In genomic region chr6:102764317-102764716, GRCh38 we compare ENCODE assay signal across 27 cellular contexts.
"Had no signal": no experiment of that assay in that cellular context is flagged by ENCODE, and none has a peak within 500 bp of the region (broad histone marks: within the 10 kb centered on the region; RNA-seq: fewer than 3 reads in every experiment).

No MANE protein-coding gene starts in this region.

- H3K36me3 Mint-ChIP-seq: stimulated activated effector memory CD8-positive, alpha-beta T cell treated with anti-CD3 and anti-CD28 coated beads, Interleukin-12 subunit alpha, Interleukin-12 subunit beta, amount 100 ng/mL, for 72 hours; stimulated activated memory B cell treated with anti-CD40 and anti-IgM and Interleukin-4, amounts not matched to agents 10 μg/mL and 1 μg/mL and 100 μg/mL, for 72 hours; stimulated activated naive B cell treated with anti-CD40 and anti-IgM and Interleukin-4, amounts not matched to agents 10 μg/mL and 1 μg/mL and 100 μg/mL, for 72 hours; type B pancreatic cell had no signal

- H3K36me3 ChIP-seq: stomach, suprapubic skin, thoracic aorta, thyroid gland, tibial artery, tibial nerve, transverse colon, upper lobe of left lung, upper lobe of right lung, uterus, vagina had no signal

- H3K4me3 Mint-ChIP-seq: stimulated activated effector memory CD8-positive, alpha-beta T cell treated with anti-CD3 and anti-CD28 coated beads, Interleukin-12 subunit alpha, Interleukin-12 subunit beta, amount 100 ng/mL, for 72 hours; stimulated activated memory B cell treated with anti-CD40 and anti-IgM and Interleukin-4, amounts not matched to agents 10 μg/mL and 1 μg/mL and 100 μg/mL, for 72 hours; stimulated activated naive B cell treated with anti-CD40 and anti-IgM and Interleukin-4, amounts not matched to agents 10 μg/mL and 1 μg/mL and 100 μg/mL, for 72 hours; stimulated activated naive CD8-positive, alpha-beta T cell treated with anti-CD3 and anti-CD28 coated beads, Interleukin-15, amount 100 ng/mL, for 72 hours; stimulated activated naive CD8-positive, alpha-beta T cell treated with anti-CD3 and anti-CD28 coated beads, Interleukin-15, Interleukin-2, amounts not matched to agents 100 ng/mL and 50 ng/mL, for 24 hours; type B pancreatic cell had no signal

- H3K27ac ChIP-seq: stomach, suprapubic skin, testis, thoracic aorta, thyroid gland, tibial artery, tibial nerve, transverse colon, upper lobe of left lung, upper lobe of right lung, uterus, vagina had no signal

- H3K27ac Mint-ChIP-seq: stimulated activated effector memory CD8-positive, alpha-beta T cell treated with anti-CD3 and anti-CD28 coated beads, Interleukin-12 subunit alpha, Interleukin-12 subunit beta, amount 100 ng/mL, for 72 hours; stimulated activated memory B cell treated with anti-CD40 and anti-IgM and Interleukin-4, amounts not matched to agents 10 μg/mL and 1 μg/mL and 100 μg/mL, for 72 hours; stimulated activated naive B cell treated with anti-CD40 and anti-IgM and Interleukin-4, amounts not matched to agents 10 μg/mL and 1 μg/mL and 100 μg/mL, for 72 hours; stimulated activated naive CD8-positive, alpha-beta T cell treated with anti-CD3 and anti-CD28 coated beads, Interleukin-15, amount 100 ng/mL, for 72 hours; stimulated activated naive CD8-positive, alpha-beta T cell treated with anti-CD3 and anti-CD28 coated beads, Interleukin-15, Interleukin-2, amounts not matched to agents 100 ng/mL and 50 ng/mL, for 24 hours; type B pancreatic cell had no signal

- H3K4me3 ChIP-seq: stomach, suprapubic skin, testis, thoracic aorta, thyroid gland, tibial artery, tibial nerve, transverse colon, upper lobe of left lung, upper lobe of right lung, uterus, vagina had no signal

- H3K27me3 Mint-ChIP-seq: stimulated activated memory B cell treated with anti-CD40 and anti-IgM and Interleukin-4, amounts not matched to agents 10 μg/mL and 1 μg/mL and 100 μg/mL, for 72 hours; stimulated activated naive B cell treated with anti-CD40 and anti-IgM and Interleukin-4, amounts not matched to agents 10 μg/mL and 1 μg/mL and 100 μg/mL, for 72 hours; stimulated activated naive CD8-positive, alpha-beta T cell treated with anti-CD3 and anti-CD28 coated beads, Interleukin-15, amount 100 ng/mL, for 72 hours; stimulated activated naive CD8-positive, alpha-beta T cell treated with anti-CD3 and anti-CD28 coated beads, Interleukin-15, Interleukin-2, amounts not matched to agents 100 ng/mL and 50 ng/mL, for 24 hours; type B pancreatic cell had no signal

- H3K4me1 ChIP-seq: stomach, suprapubic skin, testis, thyroid gland, tibial artery, tibial nerve, transverse colon, upper lobe of left lung, upper lobe of right lung, uterus, vagina had no signal

- DNase-seq: stimulated activated CD4-positive, alpha-beta T cell treated with anti-CD3 and anti-CD28 coated beads, Interleukin-2, amount 100 ng/mL, for 24 hours; stimulated activated CD4-positive, alpha-beta T cell treated with anti-CD3 and anti-CD28 coated beads, Interleukin-2, amount 100 ng/mL, for 48 hours; stimulated activated CD4-positive, alpha-beta T cell treated with anti-CD3 and anti-CD28 coated beads, Interleukin-4, amount 100 ng/mL, for 1 hour; stimulated activated CD4-positive, alpha-beta T cell treated with anti-CD3 and anti-CD28 coated beads, Interleukin-4, amount 100 ng/mL, for 24 hours; stimulated activated CD4-positive, alpha-beta T cell treated with anti-CD3 and anti-CD28 coated beads, Interleukin-4, amount 100 ng/mL, for 4 hours; stimulated activated naive B cell treated with anti-CD40 and anti-IgM and Interleukin-4, amounts not matched to agents 10 μg/mL and 1 μg/mL and 100 μg/mL, for 72 hours; stimulated activated naive CD4-positive, alpha-beta T cell; stimulated activated naive CD4-positive, alpha-beta T cell treated with Interleukin-2 at 50 U/mL for 16 hours; stimulated activated naive CD8-positive, alpha-beta T cell treated with anti-CD3 and anti-CD28 coated beads, Interleukin-15, amount 100 ng/mL, for 72 hours; stimulated activated naive CD8-positive, alpha-beta T cell treated with anti-CD3 and anti-CD28 coated beads, Interleukin-15, Interleukin-2, amounts not matched to agents 100 U/mL and 50 U/mL, for 24 hours; stomach; substantia nigra; testis; thyroid gland; tibial artery; transverse colon; upper lobe of left lung; upper lobe of right lung; uterus had no signal

- H3K9me3 Mint-ChIP-seq: type B pancreatic cell had no signal

- ATAC-seq: stimulated activated effector memory CD8-positive, alpha-beta T cell treated with anti-CD3 and anti-CD28 coated beads, Interleukin-12 subunit alpha, Interleukin-12 subunit beta, amount 100 ng/mL, for 72 hours; stimulated activated memory B cell treated with anti-CD40 and anti-IgM and Interleukin-4, amounts not matched to agents 10 μg/mL and 1 μg/mL and 100 μg/mL, for 72 hours; stimulated activated naive B cell treated with anti-CD40 and anti-IgM and Interleukin-4, amounts not matched to agents 10 μg/mL and 1 μg/mL and 100 μg/mL, for 72 hours; stimulated activated naive CD8-positive, alpha-beta T cell treated with anti-CD3 and anti-CD28 coated beads, Interleukin-15, amount 100 ng/mL, for 72 hours; stimulated activated naive CD8-positive, alpha-beta T cell treated with anti-CD3 and anti-CD28 coated beads, Interleukin-15, Interleukin-2, amounts not matched to agents 100 U/mL and 50 U/mL, for 24 hours; upper lobe of right lung had no signal

- H3K27me3 ChIP-seq: stomach, suprapubic skin, testis, thyroid gland, tibial artery, tibial nerve, transverse colon, upper lobe of left lung, upper lobe of right lung, uterus, vagina had no signal

- H3K4me1 Mint-ChIP-seq: stimulated activated effector memory CD8-positive, alpha-beta T cell treated with anti-CD3 and anti-CD28 coated beads, Interleukin-12 subunit alpha, Interleukin-12 subunit beta, amount 100 ng/mL, for 72 hours; stimulated activated memory B cell treated with anti-CD40 and anti-IgM and Interleukin-4, amounts not matched to agents 10 μg/mL and 1 μg/mL and 100 μg/mL, for 72 hours; stimulated activated naive B cell treated with anti-CD40 and anti-IgM and Interleukin-4, amounts not matched to agents 10 μg/mL and 1 μg/mL and 100 μg/mL, for 72 hours; stimulated activated naive CD8-positive, alpha-beta T cell treated with anti-CD3 and anti-CD28 coated beads, Interleukin-15, amount 100 ng/mL, for 72 hours had no signal

- H3K9me3 ChIP-seq: suprapubic skin, testis, thyroid gland, upper lobe of right lung, uterus, vagina had no signal
